23 cellular contexts compared by ENCODE assay signal in genomic region chr19:34597596-34597995, GRCh38.
DNase-seq lines count a peak whose midpoint lies in the region; ATAC-seq, FAIRE-seq and TF ChIP-seq lines count a peak whose summit lies in the region.
"Had no signal": no experiment of that assay in that cellular context is flagged by ENCODE, and none has a peak within 500 bp of the region (broad histone marks: within the 10 kb centered on the region; RNA-seq: fewer than 3 reads in every experiment).

No MANE protein-coding gene starts in this region.

- CTCF ChIA-PET in HEK293 (lab: Yijun Ruan, JAX), result no interaction called here

- H3K9me3 ChIP-seq in HEK293 (ENCODE audit: control insufficient read depth, insufficient read depth, low read depth, low read length), result peaks cover 3% of the 10 kb centered on the region; the same call in 1 of the 2 replicates
- peaks cover 0 to 5% of the 10 kb centered on the region in 2 donors for H3K9me3 ChIP-seq in kidney (ENCODE audit: control insufficient read depth in 1 of 2, low read length in 2 of 2)
- H3K9me3 ChIP-seq: Caco-2 had no signal

- no peak for FAIRE-seq in kidney (lab: Jason Lieb, UNC)
- FAIRE-seq: A549, D721Med, G401.6, GM12891, GM19239 had no signal

- TF ChIP-seq CTCF in HEK293 (tag by site-specific recombination; IDR thresholded peaks at IDR 0.05) (no peak), kidney (IDR thresholded peaks at IDR 0.05; ENCODE audit: borderline replicate concordance, extremely low read depth, insufficient read depth) (no peak), neural crest cell (conservative IDR thresholded peaks at IDR 0.05) (no peak)

- no peak for ATAC-seq in sciatic nerve
- ATAC-seq: A549; CD8-positive, alpha-beta T cell had no signal

- intact Hi-C loops in kidney (cut with DNase I), result no loop called here
- intact Hi-C loops in sciatic nerve (cut with DNase I), result no loop called here

- H3K36me3 Mint-ChIP-seq in neural crest cell (ENCODE audit: low read depth), result no peaks in the 10 kb centered on the region

- H3K4me1 ChIP-seq in HEK293 (ENCODE audit: control insufficient read depth, insufficient read depth, low read length) (no peaks in the 10 kb centered on the region), kidney (ENCODE audit: control insufficient read depth in 1 of 2, insufficient read depth in 1 of 2, low read depth in 1 of 2, low read length in 2 of 2) (no peaks in the 10 kb centered on the region)
- H3K4me1 ChIP-seq: A549, Caco-2 had no signal

- POLR2A ChIA-PET in HEK293 (lab: Yijun Ruan, JAX), result no interaction called here

- H3K9ac ChIP-seq in kidney (ENCODE audit: low read length in 2 of 2), result no peak overlapping the region
- H3K9ac ChIP-seq: BLaER1 treated with 17β-estradiol and CSF1 and Interleukin-3, amounts not matched to agents 10 nM and 100 nM had no signal

- peak overlapping the region; percentile 67 for H3K27ac Mint-ChIP-seq in neural crest cell (ENCODE audit: unreplicated experiment)
- H3K27ac Mint-ChIP-seq: B cell; CD4-positive, alpha-beta T cell; CD8-positive, alpha-beta T cell had no signal

- H3K4me1 Mint-ChIP-seq in neural crest cell, result no peaks in the 10 kb centered on the region
- H3K4me1 Mint-ChIP-seq: B cell had no signal

- no peaks in the 10 kb centered on the region for H3K36me3 ChIP-seq in HEK293 (ENCODE audit: control insufficient read depth in 2 of 2, insufficient read depth in 1 of 2, low read length in 2 of 2)
- H3K36me3 ChIP-seq in kidney (ENCODE audit: control insufficient read depth in 1 of 2, insufficient read depth in 2 of 2, low read length in 2 of 2), result no peaks in the 10 kb centered on the region
- H3K36me3 ChIP-seq: BLaER1 treated with 17β-estradiol and CSF1 and Interleukin-3, amounts not matched to agents 10 nM and 100 nM had no signal

- H3K27ac ChIP-seq in HEK293 (ENCODE audit: extremely low read depth, low read depth, low read length) (no peak overlapping the region), kidney (ENCODE audit: low read depth in 2 of 2, low read length in 2 of 2) (no peak overlapping the region)
- H3K27ac ChIP-seq: 22Rv1; A549; BLaER1 treated with 17β-estradiol and CSF1 and Interleukin-3, amounts not matched to agents 10 nM and 100 nM; C4-2B had no signal

- no peak overlapping the region for H3K4me3 Mint-ChIP-seq in neural crest cell
- H3K4me3 Mint-ChIP-seq: B cell; CD4-positive, alpha-beta T cell; CD8-positive, alpha-beta T cell had no signal

- H3K9me3 Mint-ChIP-seq in neural crest cell, result no peaks in the 10 kb centered on the region
- H3K9me3 Mint-ChIP-seq: CD8-positive, alpha-beta T cell had no signal

- DNase-seq in kidney (peak; percentile 65), neural crest cell (ENCODE audit: low read depth, low spot score) (no peak), sciatic nerve (ENCODE audit: low spot score) (peak; percentile 42), NCI-H1694 treated with DMSO at 0.1 percent for 48 hours (lab: John Stamatoyannopoulos, UW) (no peak), NCI-H2107 treated with DMSO at 0.1 percent for 48 hours (lab: John Stamatoyannopoulos, UW; ENCODE audit: unreplicated experiment) (no peak), HuH-7 (ENCODE audit: low spot score) (no peak)
- DNase-seq: AML-193; Caco-2; Calu3; CD4-positive, alpha-beta T cell; CD8-positive, alpha-beta T cell; DMS79 treated with DMSO at 0.1 percent for 48 hours; GF-D8 had no signal

- H3K27me3 Mint-ChIP-seq in neural crest cell (ENCODE audit: low read depth), result peaks cover 11% of the 10 kb centered on the region
- H3K27me3 Mint-ChIP-seq: B cell; CD4-positive, alpha-beta T cell had no signal

- H3K4me3 ChIP-seq in HEK293 (ENCODE audit: low read depth, low read length), result no peak overlapping the region
- no peak overlapping the region for H3K4me3 ChIP-seq in kidney (ENCODE audit: low read length in 2 of 2)
- H3K4me3 ChIP-seq: A549; BLaER1 treated with 17β-estradiol and CSF1 and Interleukin-3, amounts not matched to agents 10 nM and 100 nM had no signal

TF ChIP-seq in HEK293, 187 proteins besides CTCF, POLR2A, EP300 and RAD21:
- TF ChIP-seq EGR2 (tag by site-specific recombination; IDR thresholded peaks at IDR 0.05; ENCODE audit: low read depth), result 0 out of 2 replicates have a peak, but pooled peaks have one; percentile 36
- TF ChIP-seq ZNF837 (tag by site-specific recombination; IDR thresholded peaks at IDR 0.05), result no peak
TF ChIP-seq in HEK293: peak in this region for 1.

Comparison
In these comparisons a context has a peak if more than half of its experiments do, and no peak if none do; other contexts are left out.
1. DNase-seq: peak in kidney (single experiment) and sciatic nerve (single experiment); none in neural crest cell (single experiment), NCI-H1694 treated with DMSO at 0.1 percent for 48 hours (single experiment), NCI-H2107 treated with DMSO at 0.1 percent for 48 hours (single experiment) and HuH-7 (single experiment).